ENCODE assay signal across 23 cellular contexts in genomic region chr18:36012891-36013290, GRCh38.
"Had no signal": no experiment of that assay in that cellular context is flagged by ENCODE, and none has a peak within 500 bp of the region (broad histone marks: within the 10 kb centered on the region; RNA-seq: fewer than 3 reads in every experiment).

No MANE protein-coding gene starts in this region.

- H3K27ac ChIP-seq: brain microvascular endothelial cell, coronary artery, ovary, sigmoid colon, spleen, tibial artery, uterus had no signal

- FAIRE-seq: endometrium had no signal

- ATAC-seq: activated CD4-positive, alpha-beta T cell treated with anti-CD3 and anti-CD28 coated beads for 36 hours; activated naive CD4-positive, alpha-beta T cell treated with anti-CD3 and anti-CD28 coated beads, Interleukin-2, amount 50 U/mL, for 72 hours; left ventricle myocardium superior had no signal

- H3K4me1 ChIP-seq: sigmoid colon, tibial artery, uterus had no signal

- H3K36me3 Mint-ChIP-seq: activated naive CD4-positive, alpha-beta T cell treated with anti-CD3 and anti-CD28 coated beads, Interleukin-2, amount 50 U/mL, for 72 hours; immature natural killer cell had no signal

- H3K9me3 ChIP-seq: ovary, sigmoid colon, spleen, tibial artery, uterus had no signal

- DNase-seq: activated CD4-positive, alpha-beta memory T cell treated with anti-CD3 and anti-CD28 coated beads for 36 hours; activated CD4-positive, alpha-beta T cell treated with anti-CD3 and anti-CD28 coated beads for 36 hours; activated gamma-delta T cell treated with Interleukin-2 at 50 U/mL for 16 hours; activated T-cell treated with anti-CD3 and anti-CD28 coated beads for 4 hours; amygdala; brain microvascular endothelial cell; central memory CD4-positive, alpha-beta T cell; erythroblast; immature natural killer cell; left ventricle myocardium superior; ovary; sigmoid colon; spleen; stimulated activated CD8-positive, alpha-beta memory T cell treated with anti-CD3 and anti-CD28 coated beads, Interleukin-4, amount 100 ng/mL, for 48 hours; stimulated activated naive CD4-positive, alpha-beta T cell treated with Interleukin-2 at 50 U/mL for 16 hours; substantia nigra; SW 1271; tibial artery; uterus had no signal

- H3K4me3 Mint-ChIP-seq: activated CD4-positive, alpha-beta memory T cell treated with anti-CD3 and anti-CD28 coated beads for 36 hours; activated CD4-positive, alpha-beta T cell treated with anti-CD3 and anti-CD28 coated beads for 36 hours; activated T-helper 1 cell treated with anti-CD3 and anti-CD28 coated beads, Interleukin-12 subunit alpha, Interleukin-12 subunit beta, Interleukin-2, Interleukin-4 antibody, amounts not matched to agents 30 ng/mL and 10 ng/mL and 1 ng/mL, durations not matched to agents 14 hours and 24 hours and 36 hours; immature natural killer cell had no signal

- H3K4me3 ChIP-seq: coronary artery, ovary, sigmoid colon, spleen, tibial artery, uterus had no signal

- H3K9me3 Mint-ChIP-seq: activated CD4-positive, alpha-beta memory T cell treated with anti-CD3 and anti-CD28 coated beads for 36 hours; activated naive CD4-positive, alpha-beta T cell treated with anti-CD3 and anti-CD28 coated beads, Interleukin-2, amount 50 U/mL, for 72 hours; activated T-helper 1 cell treated with anti-CD3 and anti-CD28 coated beads, Interleukin-12 subunit alpha, Interleukin-12 subunit beta, Interleukin-2, Interleukin-4 antibody, amounts not matched to agents 30 ng/mL and 10 ng/mL and 1 ng/mL, durations not matched to agents 14 hours and 24 hours and 36 hours; immature natural killer cell had no signal

- H3K27ac Mint-ChIP-seq: activated CD4-positive, alpha-beta memory T cell treated with anti-CD3 and anti-CD28 coated beads for 36 hours; activated CD4-positive, alpha-beta T cell treated with anti-CD3 and anti-CD28 coated beads for 36 hours; activated naive CD4-positive, alpha-beta T cell treated with anti-CD3 and anti-CD28 coated beads, Interleukin-2, amount 50 U/mL, for 72 hours; activated T-helper 1 cell treated with anti-CD3 and anti-CD28 coated beads, Interleukin-12 subunit alpha, Interleukin-12 subunit beta, Interleukin-2, Interleukin-4 antibody, amounts not matched to agents 30 ng/mL and 10 ng/mL and 1 ng/mL, durations not matched to agents 14 hours and 24 hours and 36 hours had no signal

- H3K4me1 Mint-ChIP-seq: activated CD4-positive, alpha-beta T cell treated with anti-CD3 and anti-CD28 coated beads for 36 hours had no signal

- H3K27me3 ChIP-seq: brain microvascular endothelial cell, ovary, sigmoid colon, spleen, tibial artery, uterus had no signal

- H3K27me3 Mint-ChIP-seq: activated CD4-positive, alpha-beta memory T cell treated with anti-CD3 and anti-CD28 coated beads for 36 hours; activated CD4-positive, alpha-beta T cell treated with anti-CD3 and anti-CD28 coated beads for 36 hours had no signal

- H3K36me3 ChIP-seq: brain microvascular endothelial cell, ovary, sigmoid colon, spleen, tibial artery, uterus had no signal
